In genomic region chr14:47935332-47935731, GRCh38 we compare ENCODE assay signal across 17 cellular contexts.
"Had no signal": no experiment of that assay in that cellular context is flagged by ENCODE, and none has a peak within 500 bp of the region (broad histone marks: within the 10 kb centered on the region; RNA-seq: fewer than 3 reads in every experiment).

No MANE protein-coding gene starts in this region.

- H3K27ac ChIP-seq: esophagus squamous epithelium, neural progenitor cell, prostate gland, right atrium auricular region, tibial artery had no signal

- H3K36me3 ChIP-seq: esophagus squamous epithelium, neural progenitor cell, prostate gland, right atrium auricular region, tibial artery had no signal

- H3K4me2 ChIP-seq: neural progenitor cell had no signal

- H3K27me3 ChIP-seq: esophagus squamous epithelium, neural progenitor cell, right atrium auricular region, tibial artery had no signal

- DNase-seq: activated CD4-positive, alpha-beta memory T cell treated with anti-CD3 and anti-CD28 coated beads for 36 hours; activated CD4-positive, alpha-beta T cell treated with anti-CD3 and anti-CD28 coated beads for 4 hours; activated CD8-positive, alpha-beta memory T cell treated with anti-CD3 and anti-CD28 coated beads, Interleukin-2, amount 10 ng/mL, durations not matched to agents 7 days and 5 days; activated naive CD4-positive, alpha-beta T cell; activated naive CD8-positive, alpha-beta T cell treated with anti-CD3 and anti-CD28 coated beads for 36 hours; amniotic stem cell; effector memory CD8-positive, alpha-beta T cell; esophagus squamous epithelium; left ventricle myocardium superior; naive thymus-derived CD4-positive, alpha-beta T cell; stimulated activated CD4-positive, alpha-beta T cell treated with anti-CD3 and anti-CD28 coated beads, Interleukin-2, amount 100 ng/mL, for 24 hours; stimulated activated naive CD8-positive, alpha-beta T cell treated with anti-CD3 and anti-CD28 coated beads, Interleukin-15, Interleukin-2, amounts not matched to agents 100 U/mL and 50 U/mL, for 24 hours; substantia nigra; tibial artery had no signal

- H3K9me3 ChIP-seq: prostate gland, right atrium auricular region, tibial artery had no signal

- H3K4me3 ChIP-seq: esophagus squamous epithelium, neural progenitor cell, prostate gland, right atrium auricular region, tibial artery had no signal

- H2AFZ ChIP-seq: neural progenitor cell had no signal

- H3K9ac ChIP-seq: neural progenitor cell had no signal
